Comparison of ENCODE assay signal across 26 cellular contexts in the genomic region with DNA sequence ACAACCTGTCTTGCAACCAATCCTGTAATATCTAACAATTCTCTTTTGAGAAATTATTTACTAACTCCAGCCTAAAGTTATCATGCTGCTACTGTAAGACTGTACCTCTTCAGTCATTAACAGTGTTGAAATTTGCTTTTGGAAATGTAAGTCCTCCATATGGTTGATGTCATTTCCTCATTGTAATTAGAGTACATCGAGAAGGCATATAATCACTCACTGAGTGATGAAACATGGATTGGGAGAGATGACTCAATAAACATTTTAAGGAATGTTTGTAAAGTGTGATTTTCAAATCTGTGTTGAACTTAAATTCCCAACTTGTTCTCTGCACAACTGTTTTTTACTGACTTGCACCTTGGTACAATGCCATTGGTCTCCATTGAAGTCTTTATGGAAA.
DNase-seq lines count a peak whose midpoint lies in the region; ATAC-seq and TF ChIP-seq lines count a peak whose summit lies in the region.
"Had no signal": no experiment of that assay in that cellular context is flagged by ENCODE, and none has a peak within 500 bp of the region (broad histone marks: within the 10 kb centered on the region; RNA-seq: fewer than 3 reads in every experiment).

No MANE protein-coding gene starts in this region.

- no peak overlapping the region for H3K27ac Mint-ChIP-seq in activated CD8-positive, alpha-beta memory T cell treated with anti-CD3 and anti-CD28 coated beads, Interleukin-2, amount 10 ng/mL, durations not matched to agents 7 days and 5 days
- H3K27ac Mint-ChIP-seq: activated CD8-positive, alpha-beta T cell treated with anti-CD3 and anti-CD28 coated beads, Interleukin-2, amount 10 ng/mL, durations not matched to agents 7 days and 5 days; HFFc6; stimulated activated naive CD8-positive, alpha-beta T cell treated with anti-CD3 and anti-CD28 coated beads, Interleukin-15, Interleukin-2, amounts not matched to agents 100 ng/mL and 50 ng/mL, for 24 hours had no signal

- H2AFZ ChIP-seq in mammary epithelial cell (ENCODE audit: low read depth, low read length), result no peak overlapping the region

- in situ Hi-C loops in mammary epithelial cell (cut with MboI; ENCODE audit: low sequenced_read_pairs in 2 of 2), result loop anchor here (25.0 kb wide), 1 partner anchor 386 kb away; no protein-coding TSS in a partner anchor

- H3K4me3 ChIP-seq in mammary epithelial cell (replicated peaks in 1 of 3; ENCODE audit: insufficient read depth in 1 of 3, low read depth in 2 of 3, low read length in 3 of 3), result no peak overlapping the region
- H3K4me3 ChIP-seq: colonic mucosa, gastrocnemius medialis, lung, tibial nerve had no signal

- no peaks in the 10 kb centered on the region for H3K9me3 ChIP-seq in mammary epithelial cell (replicated peaks; ENCODE audit: insufficient read depth, low read length)
- H3K9me3 ChIP-seq: colonic mucosa, gastrocnemius medialis, neutrophil, tibial nerve had no signal

- intact Hi-C loops in mammary epithelial cell (cut with micrococcal nuclease), result no loop called here

- dilution Hi-C loops in mammary epithelial cell (cut with HindIII; ENCODE audit: low sequenced_read_pairs), result loop anchor here (25.0 kb wide), 1 partner anchor 261 kb away; no protein-coding TSS in a partner anchor

- no peak for TF ChIP-seq CTCF in mammary epithelial cell (conservative IDR thresholded peaks at IDR 0.05 in 1 of 2, IDR thresholded peaks at IDR 0.05 in 1 of 2; ENCODE audit: extremely low read depth in 1 of 2, insufficient read depth in 1 of 2, low read depth in 1 of 2, low read length in 2 of 2)

- no peaks in the 10 kb centered on the region for H3K36me3 ChIP-seq in mammary epithelial cell (ENCODE audit: insufficient read depth, low read length)
- H3K36me3 ChIP-seq: colonic mucosa, gastrocnemius medialis, neutrophil, tibial nerve had no signal

- no peak overlapping the region for H3K27ac ChIP-seq in mammary epithelial cell (ENCODE audit: insufficient read depth, low read depth, low read length)
- H3K27ac ChIP-seq: colonic mucosa, gastrocnemius medialis, HL-60, neutrophil, tibial nerve had no signal

- no peaks in the 10 kb centered on the region for H3K4me1 Mint-ChIP-seq in activated CD8-positive, alpha-beta memory T cell treated with anti-CD3 and anti-CD28 coated beads, Interleukin-2, amount 10 ng/mL, durations not matched to agents 7 days and 5 days

- no TSS peak for BruUV-seq in mammary epithelial cell (replicated peaks; lab: Mats Ljungman, UMichigan)

- DNase-seq in EL, result peak; percentile 25
- DNase-seq in M059J (ENCODE audit: low read depth), result peak; percentile 4
- peak; percentile 25 for DNase-seq in mammary epithelial cell
- DNase-seq in iris pigment epithelial cell (ENCODE audit: low read depth), result peak; percentile 78
- no peak for DNase-seq in activated CD8-positive, alpha-beta memory T cell treated with anti-CD3 and anti-CD28 coated beads, Interleukin-2, amount 10 ng/mL, durations not matched to agents 7 days and 5 days
- no peak for DNase-seq in cerebellar nuclear complex (lab: John Stamatoyannopoulos, UW)
- DNase-seq: activated CD4-positive, CD25-positive, alpha-beta regulatory T cell treated with anti-CD3 and anti-CD28 coated beads, Interleukin-2, amount 50 U/mL, for 72 hours; activated CD8-positive, alpha-beta T cell treated with anti-CD3 and anti-CD28 coated beads, Interleukin-2, amount 10 ng/mL, durations not matched to agents 7 days and 5 days; activated naive CD4-positive, alpha-beta T cell treated with Interleukin-2 at 50 U/mL for 16 hours; activated T-cell treated with anti-CD3 and anti-CD28 coated beads, Interleukin-2, amount 50 U/mL, for 4 hours; AML-193; aorta; colonic mucosa; gastrocnemius medialis; HFFc6; kidney; NCI-H1048; NCI-H2029; small intestine; stimulated activated CD4-positive, alpha-beta T cell treated with anti-CD3 and anti-CD28 coated beads, Interleukin-4, amount 100 ng/mL, for 1 hour had no signal

- no peak overlapping the region for H3K9ac ChIP-seq in mammary epithelial cell (ENCODE audit: insufficient read depth, low read length)

- H3K79me2 ChIP-seq in mammary epithelial cell (ENCODE audit: insufficient read depth, low read length), result no peaks in the 10 kb centered on the region

- peaks cover 5% of the 10 kb centered on the region for H3K36me3 Mint-ChIP-seq in activated CD8-positive, alpha-beta memory T cell treated with anti-CD3 and anti-CD28 coated beads, Interleukin-2, amount 10 ng/mL, durations not matched to agents 7 days and 5 days

- H3K4me2 ChIP-seq in mammary epithelial cell (ENCODE audit: insufficient read depth, low read depth, low read length), result no peak overlapping the region

- H3K27me3 Mint-ChIP-seq in activated CD8-positive, alpha-beta memory T cell treated with anti-CD3 and anti-CD28 coated beads, Interleukin-2, amount 10 ng/mL, durations not matched to agents 7 days and 5 days, result no peaks in the 10 kb centered on the region
- H3K27me3 Mint-ChIP-seq: stimulated activated naive CD8-positive, alpha-beta T cell treated with anti-CD3 and anti-CD28 coated beads, Interleukin-15, Interleukin-2, amounts not matched to agents 100 ng/mL and 50 ng/mL, for 24 hours had no signal

- no peaks in the 10 kb centered on the region for H3K4me1 ChIP-seq in mammary epithelial cell (ENCODE audit: insufficient read depth, low read length)
- H3K4me1 ChIP-seq: colonic mucosa, gastrocnemius medialis had no signal

- 50% methylated on average over 1 of the region's 1 CpG for WGBS in mammary epithelial cell (ENCODE audit: low coverage, missing lambda C conversion rate)

- no peak overlapping the region for H3K4me3 Mint-ChIP-seq in activated CD8-positive, alpha-beta memory T cell treated with anti-CD3 and anti-CD28 coated beads, Interleukin-2, amount 10 ng/mL, durations not matched to agents 7 days and 5 days
- H3K4me3 Mint-ChIP-seq: activated CD8-positive, alpha-beta T cell treated with anti-CD3 and anti-CD28 coated beads, Interleukin-2, amount 10 ng/mL, durations not matched to agents 7 days and 5 days; activated T-cell treated with anti-CD3 and anti-CD28 coated beads, Interleukin-2, amount 50 U/mL, for 4 hours; HFFc6; stimulated activated naive CD8-positive, alpha-beta T cell treated with anti-CD3 and anti-CD28 coated beads, Interleukin-15, Interleukin-2, amounts not matched to agents 100 ng/mL and 50 ng/mL, for 24 hours had no signal

- no peaks in the 10 kb centered on the region for H4K20me1 ChIP-seq in mammary epithelial cell (ENCODE audit: insufficient read depth, low read length)

- H3K27me3 ChIP-seq in mammary epithelial cell (ENCODE audit: insufficient read depth, low read length), result no peaks in the 10 kb centered on the region
- H3K27me3 ChIP-seq: colonic mucosa, gastrocnemius medialis, neutrophil, tibial nerve had no signal

- CTCF ChIA-PET in mammary epithelial cell (lab: Charles Lee; ENCODE audit: low non-redundant PET), result no interaction called here
- CTCF ChIA-PET in activated CD8-positive, alpha-beta memory T cell treated with anti-CD3 and anti-CD28 coated beads, Interleukin-2, amount 10 ng/mL, durations not matched to agents 7 days and 5 days (lab: Charles Lee), result no interaction called here

- ATAC-seq in activated CD8-positive, alpha-beta memory T cell treated with anti-CD3 and anti-CD28 coated beads, Interleukin-2, amount 10 ng/mL, durations not matched to agents 7 days and 5 days, result no peak
- ATAC-seq in GM21360 (IDR thresholded peaks at IDR 0.05; ENCODE audit: unreplicated experiment), result no peak
- ATAC-seq: activated CD8-positive, alpha-beta T cell treated with anti-CD3 and anti-CD28 coated beads, Interleukin-2, amount 10 ng/mL, durations not matched to agents 7 days and 5 days; activated T-cell treated with anti-CD3 and anti-CD28 coated beads, Interleukin-2, amount 50 U/mL, for 4 hours; gastrocnemius medialis had no signal

- peaks cover 2% of the 10 kb centered on the region for H3K9me3 Mint-ChIP-seq in activated CD8-positive, alpha-beta memory T cell treated with anti-CD3 and anti-CD28 coated beads, Interleukin-2, amount 10 ng/mL, durations not matched to agents 7 days and 5 days (ENCODE audit: low read depth)
- H3K9me3 Mint-ChIP-seq: activated T-cell treated with anti-CD3 and anti-CD28 coated beads, Interleukin-2, amount 50 U/mL, for 4 hours; HFFc6 had no signal

Comparison
In these comparisons a context has a peak if more than half of its experiments do, and no peak if none do; other contexts are left out.
1. DNase-seq: peak in EL (single experiment), M059J (single experiment), mammary epithelial cell (single experiment) and iris pigment epithelial cell (single experiment); none in activated CD8-positive, alpha-beta memory T cell treated with anti-CD3 and anti-CD28 coated beads, Interleukin-2, amount 10 ng/mL, durations not matched to agents 7 days and 5 days (single experiment) and cerebellar nuclear complex (0 of 2).